8 cellular contexts compared by ENCODE assay signal in genomic region chr12:19757317-19757877, GRCh38.
DNase-seq lines count a peak whose midpoint lies in the region; ATAC-seq, FAIRE-seq and TF ChIP-seq lines count a peak whose summit lies in the region.

No MANE protein-coding gene starts in this region.

- intact Hi-C loops in pancreas (cut with DNase I): no loop called here

- no peaks in the 10 kb centered on the region for H3K9me2 ChIP-seq in GM23338 (ENCODE audit: insufficient read depth)

- H3K27me3 Mint-ChIP-seq in GM23338 (ENCODE audit: insufficient read depth, low read depth, poor library complexity): no peaks in the 10 kb centered on the region

- no peak overlapping the region for H3K27ac Mint-ChIP-seq in GM23338

- no peaks in the 10 kb centered on the region for H3K36me3 Mint-ChIP-seq in GM23338 (ENCODE audit: low read depth)

- FAIRE-seq in pancreas (lab: Jason Lieb, UNC) (peak; percentile 74), frontal cortex (lab: Jason Lieb, UNC) (no peak)

- POLR2A ChIA-PET in BJ (lab: Charles Lee): no interaction called here

- DNase-seq in BJ (ENCODE audit: low read depth) (no peak), GM23338 (ENCODE audit: low spot score) (peak; percentile 70), NCI-H774 (lab: John Stamatoyannopoulos, UW) (peak; percentile 2), erythroblast (lab: John Stamatoyannopoulos, UW) (peak; percentile 4 to 11), pancreas (no peak), activated T-cell treated with anti-CD3 and anti-CD28 coated beads for 4 hours (no peak), frontal cortex (ENCODE audit: low spot score in 2 of 2) (no peak)
- DNase-seq in stimulated activated CD4-positive, alpha-beta T cell treated with anti-CD3 and anti-CD28 coated beads, Interleukin-2, amount 100 ng/mL, for 24 hours: no peak

- H2AFZ ChIP-seq in GM23338: no peak overlapping the region

- H3K9me3 Mint-ChIP-seq in GM23338: peaks cover 2% of the 10 kb centered on the region; the same call in 2 of the 3 replicates

- no peaks in the 10 kb centered on the region for H3K4me1 Mint-ChIP-seq in GM23338

- no peaks in the 10 kb centered on the region for H3K9me3 ChIP-seq in pancreas

- TF ChIP-seq CTCF in BJ (IDR thresholded peaks at IDR 0.05; ENCODE audit: insufficient read depth, low read depth, low read length) (peak; percentile 70), GM23338 (conservative IDR thresholded peaks at IDR 0.05; ENCODE audit: low read depth in 2 of 2) (peak; percentile 77 to 86), pancreas (IDR thresholded peaks at IDR 0.05) (peak in 3 of 4 donors; percentile 13 to 33 (median 17))

- ATAC-seq in GM23338 (peak; percentile 73), pancreas (peak in 3 of 4 donors; percentile 52 to 55 (median 52))

- no peak overlapping the region for H3K27ac ChIP-seq in GM23338 (ENCODE audit: low read depth)
- H3K27ac ChIP-seq in pancreas: no peak overlapping the region

- CTCF ChIA-PET in BJ (lab: Yijun Ruan, JAX): interaction anchor here (0.6 to 3.6 kb wide), 8 partner anchors 9 to 499 kb away, joined by 3 to 14 read pairs (median 3); no protein-coding TSS in a partner anchor

- 47 to 60% methylated on average over 7 of the region's 7 CpGs for WGBS in pancreas, 2 donors

- H3K36me3 ChIP-seq in BJ (ENCODE audit: control insufficient read depth, insufficient read depth, low read length) (no peaks in the 10 kb centered on the region), GM23338 (ENCODE audit: insufficient read depth) (no peaks in the 10 kb centered on the region), pancreas (no peaks in the 10 kb centered on the region)

- no peaks in the 10 kb centered on the region for H4K20me1 ChIP-seq in GM23338 (replicated peaks; ENCODE audit: insufficient read depth)

- no peak for TF ChIP-seq POLR2A in erythroblast (IDR thresholded peaks at IDR 0.05; ENCODE audit: low read length)

- no peaks in the 10 kb centered on the region for H3K27me3 ChIP-seq in BJ (ENCODE audit: control insufficient read depth, insufficient read depth, low read length)
- no peaks in the 10 kb centered on the region for H3K27me3 ChIP-seq in GM23338 (ENCODE audit: insufficient read depth)
- H3K27me3 ChIP-seq in pancreas: no peaks in the 10 kb centered on the region

- H3K4me3 Mint-ChIP-seq in GM23338: no peak overlapping the region

- H3F3A ChIP-seq in GM23338 (replicated peaks; ENCODE audit: low read depth): no peaks in the 10 kb centered on the region

- no peaks in the 10 kb centered on the region for H3K79me2 ChIP-seq in GM23338 (replicated peaks; ENCODE audit: insufficient read depth)

- H3K4me1 ChIP-seq in GM23338 (ENCODE audit: insufficient read depth): no peaks in the 10 kb centered on the region
- H3K4me1 ChIP-seq in pancreas: peaks cover 0 to 6% (median 0%) of the 10 kb centered on the region in 3 donors

- H3K4me2 ChIP-seq in GM23338: no peak overlapping the region

- H3K4me3 ChIP-seq in BJ (ENCODE audit: low read depth, low read length) (no peak overlapping the region), GM23338 (no peak overlapping the region), pancreas (no peak overlapping the region)

TF ChIP-seq in GM23338, 12 proteins besides CTCF, POLR2A, EP300 and RAD21 (continues in another document):
- TF ChIP-seq, protein P1, sequence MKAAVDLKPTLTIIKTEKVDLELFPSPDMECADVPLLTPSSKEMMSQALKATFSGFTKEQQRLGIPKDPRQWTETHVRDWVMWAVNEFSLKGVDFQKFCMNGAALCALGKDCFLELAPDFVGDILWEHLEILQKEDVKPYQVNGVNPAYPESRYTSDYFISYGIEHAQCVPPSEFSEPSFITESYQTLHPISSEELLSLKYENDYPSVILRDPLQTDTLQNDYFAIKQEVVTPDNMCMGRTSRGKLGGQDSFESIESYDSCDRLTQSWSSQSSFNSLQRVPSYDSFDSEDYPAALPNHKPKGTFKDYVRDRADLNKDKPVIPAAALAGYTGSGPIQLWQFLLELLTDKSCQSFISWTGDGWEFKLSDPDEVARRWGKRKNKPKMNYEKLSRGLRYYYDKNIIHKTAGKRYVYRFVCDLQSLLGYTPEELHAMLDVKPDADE (IDR thresholded peaks at IDR 0.05): no peak
- TF ChIP-seq CREB1 (CRISPR knock-in tag; IDR thresholded peaks at IDR 0.05; ENCODE audit: low read depth): no peak
- TF ChIP-seq JUNB (IDR thresholded peaks at IDR 0.05; ENCODE audit: unreplicated experiment): no peak
- no peak for TF ChIP-seq EZH2 (IDR thresholded peaks at IDR 0.05; ENCODE audit: low read depth, unreplicated experiment)
- TF ChIP-seq ZNF462 (CRISPR knock-in tag; IDR thresholded peaks at IDR 0.05): no peak
- no peak for TF ChIP-seq ZNF331 (CRISPR knock-in tag; IDR thresholded peaks at IDR 0.05; ENCODE audit: low read depth)
- TF ChIP-seq EZH2phosphoT487 (IDR thresholded peaks at IDR 0.05; ENCODE audit: unreplicated experiment): no peak
- no peak for TF ChIP-seq STAT1 (IDR thresholded peaks at IDR 0.05; ENCODE audit: unreplicated experiment)

Comparison
In these comparisons a context has a peak if more than half of its experiments do, and no peak if none do; other contexts are left out.
1. DNase-seq: peak in GM23338 (single experiment), NCI-H774 (single experiment) and erythroblast (2 of 2); none in BJ (single experiment), pancreas (0 of 6), stimulated activated CD4-positive, alpha-beta T cell treated with anti-CD3 and anti-CD28 coated beads, Interleukin-2, amount 100 ng/mL, for 24 hours (0 of 2), activated T-cell treated with anti-CD3 and anti-CD28 coated beads for 4 hours (single experiment) and frontal cortex (0 of 2).
2. CTCF ChIP-seq: peak in every context shown above with its lines; median percentile 82 in GM23338; 70 in BJ; 17 in pancreas.